8 cellular contexts compared by ENCODE assay signal in the genomic region with DNA sequence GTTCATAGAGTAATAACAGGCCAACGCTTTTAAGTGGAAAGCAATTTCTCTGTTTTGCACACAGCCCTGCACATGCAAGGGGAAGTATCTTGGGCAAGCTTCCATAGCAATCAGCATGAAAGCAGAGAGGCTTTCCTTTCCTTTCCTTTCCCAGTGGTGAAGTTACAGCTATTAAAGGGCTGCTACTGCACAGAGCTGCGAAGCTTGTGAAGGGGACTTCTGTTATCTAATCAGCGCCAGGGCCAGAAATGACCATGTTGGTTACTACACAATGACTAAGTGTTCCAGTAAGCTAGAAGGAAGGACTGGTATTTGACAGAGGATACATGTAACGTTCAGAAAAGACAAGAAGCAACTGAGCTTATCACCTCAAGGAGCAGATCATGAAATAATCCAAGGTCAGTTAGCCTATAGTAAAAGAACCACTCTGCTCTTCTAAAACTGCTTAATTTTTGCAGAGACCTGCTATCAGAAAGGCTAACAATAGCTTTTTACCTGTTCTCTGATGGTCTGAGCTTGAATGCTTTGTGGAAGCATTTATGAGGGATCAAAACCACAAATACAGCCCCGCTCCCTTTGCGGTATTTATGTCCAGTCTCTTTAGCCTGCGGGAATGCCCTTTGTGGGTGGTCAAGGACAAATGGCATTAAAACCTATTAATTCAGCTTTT. TPM values are rescaled to one million over a fixed set of nuclear protein-coding genes. Genes with fewer than 3 reads are reported as not detected.
DNase-seq lines count a peak whose midpoint lies in the region; ATAC-seq, FAIRE-seq and TF ChIP-seq lines count a peak whose summit lies in the region.

No MANE protein-coding gene starts in this region.

- H3K27me3 Mint-ChIP-seq in activated naive CD4-positive, alpha-beta T cell treated with anti-CD3 and anti-CD28 coated beads for 36 hours (ENCODE audit: low read depth), result no peaks in the 10 kb centered on the region
- H3K27me3 Mint-ChIP-seq in activated naive CD4-positive, alpha-beta T cell treated with anti-CD3 and anti-CD28 coated beads, Interleukin-2, amount 10 ng/mL, durations not matched to agents 7 days and 5 days, result no peaks in the 10 kb centered on the region

- H3K4me1 ChIP-seq in SK-N-SH (ENCODE audit: control insufficient read depth in 1 of 2, insufficient read depth in 2 of 2, low read depth in 1 of 2, low read length in 1 of 2) (peaks cover 15 to 25% of the 10 kb centered on the region in 2 experiments), left ventricle myocardium inferior (peaks cover 72% of the 10 kb centered on the region), suprapubic skin (peaks cover 42% of the 10 kb centered on the region), MM.1S (ENCODE audit: low read length) (peaks cover 5% of the 10 kb centered on the region; the same call in 1 of the 2 replicates), kidney (ENCODE audit: control insufficient read depth in 1 of 2, insufficient read depth in 1 of 2, low read depth in 1 of 2, low read length in 2 of 2) (peaks cover 21 to 34% of the 10 kb centered on the region in 2 donors)

- WGBS in SK-N-SH (ENCODE audit: low lambda C conversion rate), result 60% methylated on average over 7 of the region's 7 CpGs
- 63% methylated on average over 7 of the region's 7 CpGs for WGBS in suprapubic skin

- H2AFZ ChIP-seq in SK-N-SH (ENCODE audit: low read depth), result no peak overlapping the region
- no peak overlapping the region for H2AFZ ChIP-seq in MM.1S (ENCODE audit: low read length)

- H3K36me3 ChIP-seq in SK-N-SH (replicated peaks in 1 of 2; ENCODE audit: control insufficient read depth in 1 of 2, insufficient read depth in 2 of 2, low read length in 1 of 2) (no peaks in the 10 kb centered on the region), left ventricle myocardium inferior (no peaks in the 10 kb centered on the region), suprapubic skin (no peaks in the 10 kb centered on the region), MM.1S (replicated peaks; ENCODE audit: insufficient read depth, low read length) (no peaks in the 10 kb centered on the region), kidney (ENCODE audit: control insufficient read depth in 1 of 2, insufficient read depth in 2 of 2, low read length in 2 of 2) (no peaks in the 10 kb centered on the region)

- H3K4me3 ChIP-seq in SK-N-SH (ENCODE audit: low read depth in 2 of 2, low read length in 1 of 2) (no peak overlapping the region), left ventricle myocardium inferior (peak overlapping the region; percentile 40), suprapubic skin (no peak overlapping the region), MM.1S (ENCODE audit: low read length) (no peak overlapping the region), kidney (ENCODE audit: low read length in 2 of 2) (peak overlapping the region in 1 of 2 donors; percentile 25)

- POLR2A ChIA-PET in SK-N-SH (lab: Yijun Ruan, JAX), result interaction anchor here (0.9 kb wide), 1 partner anchor 15 kb away, joined by 3 read pairs; no protein-coding TSS in a partner anchor

- peak overlapping the region; percentile 56 to 71 for H3K27ac ChIP-seq in SK-N-SH (ENCODE audit: low read depth in 2 of 2, low read length in 1 of 2)
- H3K27ac ChIP-seq in left ventricle myocardium inferior (replicated peaks), result peak overlapping the region; percentile 78
- peak overlapping the region; percentile 41 for H3K27ac ChIP-seq in suprapubic skin
- H3K27ac ChIP-seq in MM.1S (ENCODE audit: low read length), result no peak overlapping the region
- peak overlapping the region in 1 of 2 donors; percentile 45 for H3K27ac ChIP-seq in kidney (ENCODE audit: low read depth in 2 of 2, low read length in 2 of 2)

- FAIRE-seq in kidney (lab: Jason Lieb, UNC), result no peak

- TF ChIP-seq RAD21 in SK-N-SH (IDR thresholded peaks at IDR 0.05; ENCODE audit: low read length), result no peak

- H3K9me2 ChIP-seq in SK-N-SH (no peaks in the 10 kb centered on the region), MM.1S (replicated peaks; ENCODE audit: insufficient read depth, low read length) (no peaks in the 10 kb centered on the region)

- H3K4me1 Mint-ChIP-seq in activated naive CD4-positive, alpha-beta T cell treated with anti-CD3 and anti-CD28 coated beads for 36 hours (ENCODE audit: low read depth), result peaks cover 55% of the 10 kb centered on the region
- H3K4me1 Mint-ChIP-seq in activated naive CD4-positive, alpha-beta T cell treated with anti-CD3 and anti-CD28 coated beads, Interleukin-2, amount 10 ng/mL, durations not matched to agents 7 days and 5 days, result no peaks in the 10 kb centered on the region

- peaks cover under 1% of the 10 kb centered on the region for H3K36me3 Mint-ChIP-seq in activated naive CD4-positive, alpha-beta T cell treated with anti-CD3 and anti-CD28 coated beads for 36 hours (ENCODE audit: low read depth)
- no peaks in the 10 kb centered on the region for H3K36me3 Mint-ChIP-seq in activated naive CD4-positive, alpha-beta T cell treated with anti-CD3 and anti-CD28 coated beads, Interleukin-2, amount 10 ng/mL, durations not matched to agents 7 days and 5 days

- H3K27ac Mint-ChIP-seq in activated naive CD4-positive, alpha-beta T cell treated with anti-CD3 and anti-CD28 coated beads for 36 hours, result no peak overlapping the region
- H3K27ac Mint-ChIP-seq in activated naive CD4-positive, alpha-beta T cell treated with anti-CD3 and anti-CD28 coated beads, Interleukin-2, amount 10 ng/mL, durations not matched to agents 7 days and 5 days, result no peak overlapping the region

- TF ChIP-seq CTCF in SK-N-SH (IDR thresholded peaks at IDR 0.05) (no peak), left ventricle myocardium inferior (IDR thresholded peaks at IDR 0.05; ENCODE audit: borderline replicate concordance) (no peak), suprapubic skin (IDR thresholded peaks at IDR 0.05) (no peak), MM.1S (IDR thresholded peaks at IDR 0.05; ENCODE audit: low read length) (no peak), kidney (IDR thresholded peaks at IDR 0.05; ENCODE audit: borderline replicate concordance, extremely low read depth, insufficient read depth) (no peak)

- H3K9me3 Mint-ChIP-seq in activated naive CD4-positive, alpha-beta T cell treated with anti-CD3 and anti-CD28 coated beads for 36 hours, result no peaks in the 10 kb centered on the region
- no peaks in the 10 kb centered on the region for H3K9me3 Mint-ChIP-seq in activated naive CD4-positive, alpha-beta T cell treated with anti-CD3 and anti-CD28 coated beads, Interleukin-2, amount 10 ng/mL, durations not matched to agents 7 days and 5 days

- H3K79me2 ChIP-seq in SK-N-SH (ENCODE audit: insufficient read depth) (0 out of 2 replicates have a peak, but pooled peaks cover 14% of the 10 kb centered on the region), MM.1S (ENCODE audit: low read length) (peaks cover 63% of the 10 kb centered on the region)

- CTCF ChIA-PET in activated naive CD4-positive, alpha-beta T cell treated with anti-CD3 and anti-CD28 coated beads for 36 hours (lab: Charles Lee), result interaction anchor here (0.6 to 2.0 kb wide), 5 partner anchors 14 to 516 kb away, joined by 3 to 4 read pairs (median 3); no protein-coding TSS in a partner anchor
- CTCF ChIA-PET in activated naive CD4-positive, alpha-beta T cell treated with anti-CD3 and anti-CD28 coated beads, Interleukin-2, amount 10 ng/mL, durations not matched to agents 7 days and 5 days (lab: Charles Lee), result interaction anchor here (0.6 to 1.6 kb wide), 3 partner anchors 19 to 837 kb away, joined by 3 read pairs; no protein-coding TSS in a partner anchor
- CTCF ChIA-PET in SK-N-SH (lab: Yijun Ruan, JAX), result interaction anchor here (0.9 to 1.4 kb wide), 3 partner anchors 13 to 23 kb away, joined by 3 to 4 read pairs (median 3); no protein-coding TSS in a partner anchor

- H3K9ac ChIP-seq in SK-N-SH (no peak overlapping the region), MM.1S (ENCODE audit: low read length) (no peak overlapping the region), kidney (ENCODE audit: low read length in 2 of 2) (peak overlapping the region in 1 of 2 donors; percentile 24)

- H3F3A ChIP-seq in SK-N-SH (replicated peaks; ENCODE audit: insufficient read depth), result peaks cover 11% of the 10 kb centered on the region
- no peaks in the 10 kb centered on the region for H3F3A ChIP-seq in MM.1S (ENCODE audit: insufficient read depth, low read length)

- no peak overlapping the region for H3K4me3 Mint-ChIP-seq in activated naive CD4-positive, alpha-beta T cell treated with anti-CD3 and anti-CD28 coated beads for 36 hours
- no peak overlapping the region for H3K4me3 Mint-ChIP-seq in activated naive CD4-positive, alpha-beta T cell treated with anti-CD3 and anti-CD28 coated beads, Interleukin-2, amount 10 ng/mL, durations not matched to agents 7 days and 5 days

- TF ChIP-seq EP300 in SK-N-SH (IDR thresholded peaks at IDR 0.05; ENCODE audit: borderline replicate concordance in 1 of 2, low read depth in 1 of 2, low read length in 1 of 2), result no peak
- no peak for TF ChIP-seq EP300 in suprapubic skin (IDR thresholded peaks at IDR 0.05)

- intact Hi-C loops in activated naive CD4-positive, alpha-beta T cell treated with anti-CD3 and anti-CD28 coated beads for 36 hours (cut with micrococcal nuclease), result no loop called here
- intact Hi-C loops in left ventricle myocardium inferior (cut with micrococcal nuclease), result no loop called here
- intact Hi-C loops in kidney (cut with DNase I), result no loop called here

- H4K20me1 ChIP-seq in SK-N-SH (ENCODE audit: insufficient read depth), result no peaks in the 10 kb centered on the region
- H4K20me1 ChIP-seq in MM.1S (ENCODE audit: insufficient read depth, low read length), result no peaks in the 10 kb centered on the region

- H3K9me3 ChIP-seq in SK-N-SH (no peaks in the 10 kb centered on the region), left ventricle myocardium inferior (replicated peaks) (no peaks in the 10 kb centered on the region), suprapubic skin (no peaks in the 10 kb centered on the region), MM.1S (replicated peaks; ENCODE audit: insufficient read depth, low read length) (no peaks in the 10 kb centered on the region), kidney (ENCODE audit: control insufficient read depth in 1 of 2, low read length in 2 of 2) (no peaks in the 10 kb centered on the region)

- peak; percentile 17 for DNase-seq in activated naive CD4-positive, alpha-beta T cell treated with anti-CD3 and anti-CD28 coated beads for 36 hours
- no peak for DNase-seq in activated naive CD4-positive, alpha-beta T cell treated with anti-CD3 and anti-CD28 coated beads, Interleukin-2, amount 10 ng/mL, durations not matched to agents 7 days and 5 days
- DNase-seq in SK-N-SH (no peak), left ventricle myocardium inferior (no peak), suprapubic skin (ENCODE audit: low spot score in 2 of 2) (no peak), MM.1S (no peak), kidney (no peak)

- H3K4me2 ChIP-seq in SK-N-SH (peak overlapping the region; percentile 20), MM.1S (ENCODE audit: low read depth, low read length) (no peak overlapping the region)

- TF ChIP-seq POLR2A in suprapubic skin (IDR thresholded peaks at IDR 0.05), result no peak

- H3K27me3 ChIP-seq in SK-N-SH (ENCODE audit: insufficient read depth) (no peaks in the 10 kb centered on the region), left ventricle myocardium inferior (ENCODE audit: low read depth) (no peaks in the 10 kb centered on the region), suprapubic skin (no peaks in the 10 kb centered on the region), MM.1S (replicated peaks; ENCODE audit: insufficient read depth, low read length) (no peaks in the 10 kb centered on the region)

- no peak for ATAC-seq in HG03159 (IDR thresholded peaks at IDR 0.05; ENCODE audit: unreplicated experiment)

RNA-seq across cellular contexts. Expression of a gene that starts 45.9 kb away (rescaled TPM):
- total RNA-seq in activated naive CD4-positive, alpha-beta T cell treated with anti-CD3 and anti-CD28 coated beads for 36 hours, result 1 to 10 TPM; 8.1 to 8.8 TPM
- 6.3 and 7.7 TPM in 2 replicates for polyA plus RNA-seq in SK-N-SH (2012; rRNA removed)
- 7.8 TPM in 2 replicates for polyA plus RNA-seq in SK-N-SH (2012; cell fraction: cytosol; rRNA removed)
- 7.5 and 10.0 TPM in 2 replicates for polyA plus RNA-seq in SK-N-SH (2012; cell fraction: nucleus; rRNA removed)
- 18.6 TPM for total RNA-seq in left ventricle myocardium inferior
- total RNA-seq in suprapubic skin, result 100 to 1,000 TPM; 139 to 198 (median 173) TPM
- 100 TPM for total RNA-seq in kidney
- 13.6 TPM for polyA plus RNA-seq in kidney (ENCODE audit: insufficient read depth, low read depth, low replicate concordance)
